In the genomic region with DNA sequence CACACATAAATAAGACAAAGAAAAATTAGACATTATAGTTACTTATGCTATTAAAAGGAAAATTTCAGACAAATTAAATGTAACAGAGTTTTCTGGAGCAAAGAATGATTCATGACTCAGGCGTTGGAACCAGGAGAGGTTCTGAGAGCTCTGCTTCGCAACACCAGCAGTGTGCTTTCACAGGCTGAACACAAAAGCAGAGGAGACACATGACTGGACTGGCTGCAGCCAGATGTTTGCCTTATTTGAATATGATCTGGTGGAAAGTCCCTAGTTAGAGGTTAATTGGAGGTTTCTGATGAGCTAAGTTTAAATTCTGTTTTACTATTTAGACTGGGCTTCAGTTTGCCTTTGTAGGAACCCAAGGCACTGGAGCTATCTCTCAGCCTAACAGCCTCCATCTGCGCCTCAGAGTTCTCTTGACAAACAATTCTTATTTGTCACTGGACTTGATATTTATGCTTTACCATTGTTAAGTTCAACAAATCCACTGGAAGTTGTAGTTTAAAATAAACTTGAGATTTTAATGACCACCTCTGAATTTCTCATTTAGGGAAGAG, we compare ENCODE assay signal across 8 cellular contexts. TPM values are rescaled to one million over a fixed set of nuclear protein-coding genes. Genes with fewer than 3 reads are reported as not detected.
DNase-seq lines count a peak whose midpoint lies in the region; ATAC-seq, FAIRE-seq and TF ChIP-seq lines count a peak whose summit lies in the region.

No MANE protein-coding gene starts in this region.

- peaks cover 58% of the 10 kb centered on the region for H3K36me3 ChIP-seq in right atrium auricular region

- H3K27ac ChIP-seq in right atrium auricular region, result peak overlapping the region; percentile 41 to 69

- no peak overlapping the region for H3K4me3 ChIP-seq in right atrium auricular region

- no peak for TF ChIP-seq CTCF in right atrium auricular region (IDR thresholded peaks at IDR 0.05)

- peaks cover 0 to 8% of the 10 kb centered on the region in 2 donors for H3K4me1 ChIP-seq in right atrium auricular region

- peak; percentile 92 for ATAC-seq in GM18499 (IDR thresholded peaks at IDR 0.05; ENCODE audit: insufficient read depth, unreplicated experiment)
- ATAC-seq in GM21529 (IDR thresholded peaks at IDR 0.05; ENCODE audit: unreplicated experiment), result peak; percentile 94
- ATAC-seq in HG03565 (IDR thresholded peaks at IDR 0.05; ENCODE audit: unreplicated experiment), result peak; percentile 95

- DNase-seq in right atrium auricular region (ENCODE audit: low spot score) (no peak), ecto neural progenitor cell (ENCODE audit: low spot score) (no peak), HuH-7.5 (ENCODE audit: low spot score) (no peak), NOMO-1 treated with DMSO at 0.1 percent for 48 hours (lab: John Stamatoyannopoulos, UW; ENCODE audit: unreplicated experiment) (no peak), RCC 7860 (ENCODE audit: low spot score) (no peak)

- no peak for FAIRE-seq in RCC 7860 (lab: Jason Lieb, UNC)

- H3K27me3 ChIP-seq in right atrium auricular region, result no peaks in the 10 kb centered on the region

- no peaks in the 10 kb centered on the region for H3K9me3 ChIP-seq in right atrium auricular region

RNA-seq across cellular contexts. Expression of a gene that starts 16.2 kb away (rescaled TPM):
- total RNA-seq in right atrium auricular region, result 10 to 100 TPM; 16.2 to 20.0 TPM
